In genomic region chr20:2314759-2315439, GRCh38 we compare ENCODE assay signal across 1 cellular context.
TF ChIP-seq lines count a peak whose summit lies in the region.

No MANE protein-coding gene starts in this region.

TF ChIP-seq in IMR-90, 13 proteins besides CTCF, POLR2A, EP300 and RAD21:
- TF ChIP-seq FOS (IDR thresholded peaks at IDR 0.05; ENCODE audit: low read depth, low read length) (no peak), USF2 (IDR thresholded peaks at IDR 0.05; ENCODE audit: low read depth, low read length) (no peak), RFX5 (IDR thresholded peaks at IDR 0.05; ENCODE audit: low read depth, low read length) (no peak), RCOR1 (IDR thresholded peaks at IDR 0.05; ENCODE audit: insufficient replicate concordance, low read length) (no peak), MAFK (IDR thresholded peaks at IDR 0.05; ENCODE audit: low read depth, low read length) (no peak), BHLHE40 (IDR thresholded peaks at IDR 0.05; ENCODE audit: low read depth, low read length) (no peak), CEBPB (IDR thresholded peaks at IDR 0.05; ENCODE audit: low read depth, low read length) (no peak), ELK1 (IDR thresholded peaks at IDR 0.05; ENCODE audit: borderline replicate concordance, low read depth, low read length) (no peak), SMC3 (IDR thresholded peaks at IDR 0.05; ENCODE audit: low read depth, low read length) (no peak), NFE2L2 (IDR thresholded peaks at IDR 0.05; ENCODE audit: low read depth, low read length) (no peak), CHD1 (IDR thresholded peaks at IDR 0.05; ENCODE audit: low read depth, low read length) (no peak), MAZ (IDR thresholded peaks at IDR 0.05; ENCODE audit: borderline replicate concordance, low read depth, low read length) (no peak), MXI1 (IDR thresholded peaks at IDR 0.05; ENCODE audit: borderline replicate concordance, low read depth, low read length) (no peak)
